In the genomic region with DNA sequence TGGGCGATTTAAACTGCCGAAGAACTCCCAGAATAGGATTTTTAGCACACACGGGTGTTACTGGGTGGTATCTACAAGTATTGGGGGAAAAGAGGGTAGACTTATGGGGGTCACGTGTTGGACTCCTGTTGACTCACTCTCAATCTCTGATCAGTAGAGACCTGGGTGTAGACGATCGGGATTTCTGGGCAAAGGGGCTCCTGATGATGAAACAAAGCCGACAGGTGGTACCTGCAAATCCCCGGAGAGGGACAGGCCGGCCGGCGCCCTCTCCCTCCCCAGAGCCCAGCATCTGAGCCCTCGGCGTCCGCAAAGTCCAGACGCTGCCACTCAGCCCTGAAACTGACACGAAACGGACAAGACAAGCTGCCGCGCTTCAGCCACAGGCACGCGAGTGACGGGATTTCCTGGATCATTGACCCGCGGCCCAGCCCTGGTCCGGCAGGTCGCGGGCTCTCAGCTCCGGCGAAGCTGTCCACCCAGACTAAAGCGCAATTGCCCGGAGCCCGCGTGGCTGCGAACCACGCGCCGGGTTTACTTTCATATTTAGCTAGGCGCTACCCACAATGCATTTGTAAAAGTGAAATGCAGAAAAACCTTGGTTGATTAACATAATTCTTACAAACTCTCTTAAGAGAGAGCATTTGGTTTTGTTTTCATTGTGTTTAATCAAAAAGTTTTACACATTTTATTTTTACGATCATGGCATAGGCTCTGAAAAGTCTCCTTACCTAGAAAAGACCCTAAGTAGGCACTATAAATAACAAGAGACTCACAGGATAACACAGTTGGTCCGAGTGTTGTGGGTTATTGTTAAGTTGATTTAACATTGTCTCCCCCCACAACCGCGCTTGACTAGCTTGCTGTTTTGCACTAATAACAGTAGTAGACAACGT, we compare ENCODE assay signal across 8 cellular contexts.
A peak's percentile ranks its signal among the peaks of the same experiment; 100 is the strongest.
DNase-seq lines count a peak whose midpoint lies in the region; ATAC-seq and TF ChIP-seq lines count a peak whose summit lies in the region.

No MANE protein-coding gene starts in this region.

- peak; percentile 71 for ATAC-seq in GM18505 (IDR thresholded peaks at IDR 0.05; ENCODE audit: unreplicated experiment)
- peak; percentile 72 for ATAC-seq in HG02885 (IDR thresholded peaks at IDR 0.05; ENCODE audit: poor library complexity, unreplicated experiment)

- DNase-seq in NCI-H1930 (lab: John Stamatoyannopoulos, UW) (peak; percentile 84 to 90), T-helper 9 cell (peak; percentile 54), astrocyte of the hippocampus (ENCODE audit: low read depth, low spot score) (peak; percentile 88), hippocampal formation (lab: John Stamatoyannopoulos, UW) (peak; percentile 51 to 85), retina (peak; percentile 95), NCI-H1048 (lab: John Stamatoyannopoulos, UW) (no peak)

- peak; percentile 64 for TF ChIP-seq POLR2A in GM18505 (IDR thresholded peaks at IDR 0.05; ENCODE audit: borderline replicate concordance, extremely low read depth, insufficient read depth, insufficient read length)
